6 cellular contexts compared by ENCODE assay signal in the genomic region with DNA sequence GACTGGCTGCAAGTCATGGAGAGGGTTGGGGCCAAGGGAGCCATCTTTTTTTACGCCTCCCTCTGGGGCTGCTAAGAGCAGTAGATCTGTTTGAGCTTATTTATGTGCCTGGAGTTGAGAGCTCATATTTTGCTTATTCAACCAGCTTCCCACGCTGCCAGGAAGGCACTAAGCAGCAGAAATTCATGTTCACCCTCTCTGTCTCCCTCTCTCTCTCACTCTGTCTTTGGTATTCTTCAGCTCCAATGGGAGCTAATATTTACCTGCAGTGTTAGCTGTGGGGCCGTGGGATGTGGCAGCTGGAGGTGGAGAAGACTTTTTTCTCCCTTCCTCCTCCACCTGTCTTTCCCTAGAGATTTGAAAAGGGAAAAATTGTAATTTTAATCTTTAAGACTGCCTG. TPM values are rescaled to one million over a fixed set of nuclear protein-coding genes. Genes with fewer than 3 reads are reported as not detected.
"Had no signal": no experiment of that assay in that cellular context is flagged by ENCODE, and none has a peak within 500 bp of the region (broad histone marks: within the 10 kb centered on the region; RNA-seq: fewer than 3 reads in every experiment).

No MANE protein-coding gene starts in this region.

- DNase-seq: H9, HCEC 1CT, IMR-90 had no signal

- H3K4me1 Mint-ChIP-seq: GM23338, H9 had no signal

- H3K27ac Mint-ChIP-seq: GM23338, H9 had no signal

- H3K4me3 Mint-ChIP-seq: GM23338, H9 had no signal

RNA-seq across cellular contexts. Expression of gene CACNA1E, which starts 26.8 kb away (rescaled TPM):
- total RNA-seq: HT-29, IMR-90 had no signal
- polyA plus RNA-seq: IMR-90, K562 had no signal
